In the genomic region with DNA sequence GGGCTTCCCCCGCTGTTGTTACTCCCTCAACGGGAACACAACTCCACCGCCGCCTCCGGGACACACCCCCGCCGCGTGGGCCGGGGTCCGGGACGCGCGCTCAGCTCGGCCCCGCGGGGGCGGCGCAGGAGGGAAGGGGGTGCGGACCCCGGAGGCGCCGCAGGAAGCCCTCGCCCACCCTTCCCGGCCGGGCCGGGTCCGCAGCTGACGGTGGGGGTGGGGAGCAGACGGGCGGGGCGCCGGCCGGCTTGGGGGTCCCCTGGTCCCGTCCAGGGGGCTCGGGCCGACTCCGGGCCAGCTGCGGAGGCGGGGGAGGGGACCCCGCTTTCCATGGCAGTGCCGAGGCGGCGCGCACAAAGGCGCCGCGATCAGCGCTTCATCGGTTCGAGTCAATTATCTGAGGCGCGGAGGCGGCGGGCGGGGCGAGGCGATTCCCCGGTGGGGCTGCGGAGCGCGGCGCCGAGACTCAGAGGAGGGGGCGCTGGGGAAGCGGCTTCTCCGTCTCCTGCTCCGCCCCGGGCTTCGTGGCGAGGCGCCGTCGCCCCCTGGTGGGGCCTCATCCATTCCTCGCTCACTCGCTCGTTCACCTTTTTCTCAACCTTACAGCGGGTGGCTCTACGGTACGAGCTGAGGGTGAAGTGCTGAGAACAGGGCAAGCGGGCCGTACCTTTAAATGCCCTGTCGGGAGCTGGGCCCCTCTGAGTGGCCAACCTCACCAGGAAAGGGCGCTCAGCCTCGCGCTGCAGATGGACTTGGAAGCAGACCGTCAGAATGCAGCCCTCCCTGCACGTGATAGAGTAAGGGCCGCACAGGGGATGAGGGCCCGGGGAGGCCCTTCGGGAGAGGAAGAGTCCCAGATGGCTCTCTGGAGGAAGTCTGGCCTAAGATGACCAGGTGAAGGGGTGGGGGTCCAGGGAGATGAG, we compare ENCODE assay signal across 8 cellular contexts. TPM values are rescaled to one million over a fixed set of nuclear protein-coding genes. Genes with fewer than 3 reads are reported as not detected.
A peak's percentile ranks its signal among the peaks of the same experiment; 100 is the strongest.
DNase-seq lines count a peak whose midpoint lies in the region; ATAC-seq and TF ChIP-seq lines count a peak whose summit lies in the region.

No MANE protein-coding gene starts in this region.

- no peak overlapping the region for H3K27ac Mint-ChIP-seq in activated CD8-positive, alpha-beta T cell treated with anti-CD3 and anti-CD28 coated beads, Interleukin-2, amount 10 ng/mL, durations not matched to agents 7 days and 5 days
- H3K27ac Mint-ChIP-seq in nephron progenitor cell = no peak overlapping the region

- DNase-seq in activated effector memory CD4-positive, alpha-beta T cell treated with anti-CD3 and anti-CD28 coated beads, Interleukin-2, amount 50 U/mL, for 16 hours = peak; percentile 81
- DNase-seq in activated effector memory CD4-positive, alpha-beta T cell treated with Interleukin-2 at 50 U/mL for 16 hours = no peak
- DNase-seq in NCI-H460 (ENCODE audit: extremely low read depth, low read depth) (peak; percentile 67), nephron progenitor cell (peak; percentile 93), suprapubic skin (ENCODE audit: low spot score in 2 of 2) (no peak)
- peak; percentile 48 for DNase-seq in activated CD8-positive, alpha-beta T cell treated with anti-CD3 and anti-CD28 coated beads, Interleukin-2, amount 10 ng/mL, durations not matched to agents 7 days and 5 days

- peak; percentile 81 for TF ChIP-seq CTCF in nephron progenitor cell (IDR thresholded peaks at IDR 0.05)
- peak in 1 of 2 donors; percentile 52 for TF ChIP-seq CTCF in suprapubic skin (IDR thresholded peaks at IDR 0.05)

- H3K4me3 Mint-ChIP-seq in activated CD8-positive, alpha-beta T cell treated with anti-CD3 and anti-CD28 coated beads, Interleukin-2, amount 10 ng/mL, durations not matched to agents 7 days and 5 days = no peak overlapping the region
- peak overlapping the region; percentile 57 for H3K4me3 Mint-ChIP-seq in nephron progenitor cell

- ATAC-seq in activated CD8-positive, alpha-beta T cell treated with anti-CD3 and anti-CD28 coated beads, Interleukin-2, amount 10 ng/mL, durations not matched to agents 7 days and 5 days = peak; percentile 77
- peak; percentile 52 for ATAC-seq in esophagus mucosa
- ATAC-seq in GM21723 (IDR thresholded peaks at IDR 0.05; ENCODE audit: unreplicated experiment) = no peak

- TF ChIP-seq EP300 in suprapubic skin (IDR thresholded peaks at IDR 0.05) = no peak

- H3K36me3 ChIP-seq in suprapubic skin = no peaks in the 10 kb centered on the region

- no peaks in the 10 kb centered on the region for H3K36me3 Mint-ChIP-seq in activated CD8-positive, alpha-beta T cell treated with anti-CD3 and anti-CD28 coated beads, Interleukin-2, amount 10 ng/mL, durations not matched to agents 7 days and 5 days (ENCODE audit: low read depth)
- H3K36me3 Mint-ChIP-seq in nephron progenitor cell (ENCODE audit: low read depth) = no peaks in the 10 kb centered on the region

- POLR2A ChIA-PET in activated CD8-positive, alpha-beta T cell treated with anti-CD3 and anti-CD28 coated beads, Interleukin-2, amount 10 ng/mL, durations not matched to agents 7 days and 5 days (lab: Charles Lee) = no interaction called here

- no peaks in the 10 kb centered on the region for H3K9me3 ChIP-seq in suprapubic skin

- no peaks in the 10 kb centered on the region for H3K9me3 Mint-ChIP-seq in activated CD8-positive, alpha-beta T cell treated with anti-CD3 and anti-CD28 coated beads, Interleukin-2, amount 10 ng/mL, durations not matched to agents 7 days and 5 days (ENCODE audit: insufficient read depth)
- no peaks in the 10 kb centered on the region for H3K9me3 Mint-ChIP-seq in nephron progenitor cell

- CTCF ChIA-PET in activated CD8-positive, alpha-beta T cell treated with anti-CD3 and anti-CD28 coated beads, Interleukin-2, amount 10 ng/mL, durations not matched to agents 7 days and 5 days (lab: Charles Lee) = interaction anchor here (0.5 to 1.4 kb wide), 3 partner anchors 9 to 15 kb away, joined by 3 to 5 read pairs (median 3); no protein-coding TSS in a partner anchor

- H3K27me3 Mint-ChIP-seq in activated CD8-positive, alpha-beta T cell treated with anti-CD3 and anti-CD28 coated beads, Interleukin-2, amount 10 ng/mL, durations not matched to agents 7 days and 5 days (ENCODE audit: low read depth) = peaks cover 46% of the 10 kb centered on the region
- peaks cover 57% of the 10 kb centered on the region for H3K27me3 Mint-ChIP-seq in nephron progenitor cell (ENCODE audit: low read depth, poor library complexity)

- H3K4me1 ChIP-seq in suprapubic skin = peaks cover 10% of the 10 kb centered on the region

- no peak overlapping the region for H3K27ac ChIP-seq in suprapubic skin

- 9% methylated on average over 23 of the region's 90 CpGs for WGBS in suprapubic skin

- H3K4me3 ChIP-seq in suprapubic skin = peak overlapping the region; percentile 47

- no peak for TF ChIP-seq POLR2A in suprapubic skin (IDR thresholded peaks at IDR 0.05)

- peaks cover 2% of the 10 kb centered on the region for H3K4me1 Mint-ChIP-seq in activated CD8-positive, alpha-beta T cell treated with anti-CD3 and anti-CD28 coated beads, Interleukin-2, amount 10 ng/mL, durations not matched to agents 7 days and 5 days (ENCODE audit: low read depth)
- peaks cover 24% of the 10 kb centered on the region for H3K4me1 Mint-ChIP-seq in nephron progenitor cell

- H3K27me3 ChIP-seq in suprapubic skin = peaks cover 69% of the 10 kb centered on the region

RNA-seq across cellular contexts. Expression of a gene that starts 40.0 kb away (rescaled TPM):
- 0.02 TPM in 1 of 2 replicates, not detected in the other for total RNA-seq in NCI-H460 (2014; rRNA removed; shearing (Covaris generic))
- polyA plus RNA-seq in NCI-H460 (2014; cell fraction: nucleus; rRNA removed) = not detected in 2 replicates
- not detected for total RNA-seq in activated CD8-positive, alpha-beta T cell treated with anti-CD3 and anti-CD28 coated beads, Interleukin-2, amount 10 ng/mL, durations not matched to agents 7 days and 5 days
- total RNA-seq in esophagus mucosa (6.7 TPM), suprapubic skin (1 to 10 TPM in 3 of 4 donors, under 1 TPM in 1; 0.15 to 8.5 (median 2.2) TPM)

RNA-seq across cellular contexts. Expression of a gene that starts 52.7 kb away (rescaled TPM):
- not detected in 2 replicates for total RNA-seq in NCI-H460 (2014; rRNA removed; shearing (Covaris generic))
- polyA plus RNA-seq in NCI-H460 (2014; cell fraction: nucleus; rRNA removed) = not detected in 2 replicates
- not detected for total RNA-seq in activated CD8-positive, alpha-beta T cell treated with anti-CD3 and anti-CD28 coated beads, Interleukin-2, amount 10 ng/mL, durations not matched to agents 7 days and 5 days
- not detected for total RNA-seq in esophagus mucosa
- total RNA-seq in suprapubic skin = not detected

Comparison
In these comparisons a context has a peak if more than half of its experiments do, and no peak if none do; other contexts are left out.
1. DNase-seq: peak in activated effector memory CD4-positive, alpha-beta T cell treated with anti-CD3 and anti-CD28 coated beads, Interleukin-2, amount 50 U/mL, for 16 hours (single experiment), NCI-H460 (single experiment), activated CD8-positive, alpha-beta T cell treated with anti-CD3 and anti-CD28 coated beads, Interleukin-2, amount 10 ng/mL, durations not matched to agents 7 days and 5 days (single experiment) and nephron progenitor cell (single experiment); none in activated effector memory CD4-positive, alpha-beta T cell treated with Interleukin-2 at 50 U/mL for 16 hours (single experiment) and suprapubic skin (0 of 2).